Comparison of ENCODE assay signal across 8 cellular contexts in the genomic region with DNA sequence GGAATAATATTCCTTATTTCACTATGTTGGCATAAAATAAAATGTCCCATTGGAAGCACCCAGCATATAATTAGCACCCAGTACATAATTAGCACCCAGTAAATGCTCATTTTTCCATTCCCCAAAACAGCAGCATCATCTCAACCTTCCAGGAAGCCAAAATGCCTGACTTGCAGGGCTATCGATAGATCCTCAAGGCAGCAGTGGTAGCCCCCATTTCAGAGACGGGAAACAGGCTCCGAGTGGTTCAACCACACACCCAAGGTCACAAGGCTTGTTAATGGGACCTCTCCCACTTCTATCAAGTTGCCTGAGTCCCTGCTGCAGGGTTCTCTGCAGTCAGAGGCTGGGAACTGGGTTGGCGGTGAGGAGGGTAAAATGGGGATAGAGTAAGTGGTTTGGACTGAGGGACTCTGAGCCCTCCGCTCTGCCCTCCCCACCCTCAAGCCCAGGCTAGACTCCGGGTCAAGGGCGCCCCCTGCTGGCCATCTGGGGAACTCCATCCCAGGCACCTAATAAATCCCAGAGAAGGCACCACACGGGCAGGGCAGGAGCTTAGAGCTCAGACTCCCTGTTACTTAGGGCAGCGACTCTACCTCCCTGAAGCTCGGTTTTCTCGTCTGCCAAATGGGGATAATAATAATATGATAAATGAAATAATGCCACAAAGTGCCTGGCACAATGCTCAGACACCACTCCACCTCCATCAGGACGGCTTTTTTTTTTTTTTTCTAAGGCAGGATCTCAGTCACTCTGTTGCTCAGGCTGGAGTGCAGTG. TPM values are rescaled to one million over a fixed set of nuclear protein-coding genes. Genes with fewer than 3 reads are reported as not detected.
DNase-seq lines count a peak whose midpoint lies in the region; ATAC-seq, FAIRE-seq and TF ChIP-seq lines count a peak whose summit lies in the region.

No MANE protein-coding gene starts in this region.

- peak; percentile 97 to 99 for TF ChIP-seq RAD21 in H1 (IDR thresholded peaks at IDR 0.05 in 1 of 2, conservative IDR thresholded peaks at IDR 0.05 in 1 of 2; ENCODE audit: low read depth in 2 of 2, low read length in 2 of 2)

- H3K27ac ChIP-seq in H1 (ENCODE audit: low read depth, low read length), result no peak overlapping the region

- no peak overlapping the region for H3K56ac ChIP-seq in H1 (replicated peaks; ENCODE audit: insufficient read length, low read depth, low read length)

- FAIRE-seq in H1 (lab: Jason Lieb, UNC), result no peak

- WGBS in H1 (ENCODE audit: extremely low coverage in 1 of 2, insufficient coverage in 1 of 2, insufficient read length in 1 of 2, insufficient replicate concordance in 2 of 2, low coverage in 1 of 2, low lambda C conversion rate in 2 of 2, missing lambda C conversion rate in 1 of 2), 2 experiments, result 38% methylated on average over 12 of the region's 12 CpGs; no CpG with 5 or more reads in 1 of the 2 experiments

- no peaks in the 10 kb centered on the region for H3K9me3 ChIP-seq in H1 (ENCODE audit: insufficient read depth in 2 of 2, low read depth in 1 of 2, low read length in 1 of 2)

- no peak overlapping the region for H4K5ac ChIP-seq in H1 (ENCODE audit: insufficient read length, low read depth, low read length)

- TF ChIP-seq POLR2A in H1 (IDR thresholded peaks at IDR 0.05; ENCODE audit: control extremely low read depth in 1 of 2, low read depth in 2 of 2, low read length in 2 of 2), result no peak

- H2BK12ac ChIP-seq in H1 (ENCODE audit: low read depth, low read length), result no peak overlapping the region

- H3K4ac ChIP-seq in H1 (replicated peaks; ENCODE audit: insufficient read length, low read depth, low read length), result no peak overlapping the region

- no peak overlapping the region for H3K23ac ChIP-seq in H1 (ENCODE audit: insufficient read length)

- peak; percentile 67 for ATAC-seq in HG03175 (IDR thresholded peaks at IDR 0.05; ENCODE audit: unreplicated experiment)

- no peak overlapping the region for H4K91ac ChIP-seq in H1 (replicated peaks; ENCODE audit: insufficient read length, low read length)

- no peak overlapping the region for H2AK5ac ChIP-seq in H1 (ENCODE audit: low read depth, low read length)

- H3K18ac ChIP-seq in H1 (ENCODE audit: extremely low read depth, low read length), result no peak overlapping the region

- no peaks in the 10 kb centered on the region for H3K36me3 ChIP-seq in H1 (ENCODE audit: control insufficient read depth in 2 of 4, insufficient read depth in 4 of 4, low read length in 3 of 4)

- no peak overlapping the region for H3K14ac ChIP-seq in H1 (ENCODE audit: insufficient read length)

- TF ChIP-seq EP300 in H1 (IDR thresholded peaks at IDR 0.05; ENCODE audit: borderline replicate concordance in 1 of 2, low read depth in 2 of 2, low read length in 2 of 2), result no peak

- no peaks in the 10 kb centered on the region for H3K79me1 ChIP-seq in H1 (ENCODE audit: low read depth, low read length)

- no peak overlapping the region for H2BK120ac ChIP-seq in H1 (replicated peaks; ENCODE audit: low read depth, low read length)

- CTCF ChIA-PET in H1 (lab: Charles Lee; ENCODE audit: partially characterized antibody), result interaction anchor here (0.5 to 51.2 kb wide), 30 partner anchors 10 to 1486 kb away, joined by 3 to 1640 read pairs (median 3); a partner anchor contains a TSS

- peak overlapping the region; percentile 86; the same call in 1 of the 2 replicates for H2AFZ ChIP-seq in H1 (ENCODE audit: low read length)

- POLR2A ChIA-PET in H1 (lab: Charles Lee; ENCODE audit: partially characterized antibody), result interaction anchor here (0.6 to 1.2 kb wide), 6 partner anchors 15 to 153 kb away, joined by 3 to 6 read pairs (median 3); a partner anchor contains a TSS

- no peaks in the 10 kb centered on the region for H3K23me2 ChIP-seq in H1 (ENCODE audit: low read depth, low read length)

- DNase-seq in NCI-H1436 (lab: John Stamatoyannopoulos, UW) (peak; percentile 70), NCI-H1436 treated with DMSO at 0.1 percent for 48 hours (lab: John Stamatoyannopoulos, UW) (no peak), H1 (ENCODE audit: low read depth in 1 of 2, low spot score in 2 of 2) (peak; percentile 70 to 100), middle frontal gyrus (ENCODE audit: extremely low spot score, low spot score) (peak; percentile 68)
- peak; percentile 74 for DNase-seq in NK-92 treated with Interleukin-12 subunit alpha and Interleukin-12 subunit beta, amount 100 ng/mL, for 24 hours (lab: John Stamatoyannopoulos, UW)
- peak; percentile 80 to 89 for DNase-seq in activated CD8-positive, alpha-beta memory T cell treated with anti-CD3 and anti-CD28 coated beads for 4 hours (ENCODE audit: low read depth in 2 of 2)
- peak; percentile 99 for DNase-seq in stimulated activated CD8-positive, alpha-beta memory T cell treated with anti-CD3 and anti-CD28 coated beads, Interleukin-4, amount 100 ng/mL, for 48 hours

- H4K8ac ChIP-seq in H1 (ENCODE audit: extremely low read depth, insufficient read depth, low read length), result no peak overlapping the region

- peak; percentile 94 to 96 (median 95) for TF ChIP-seq CTCF in H1 (IDR thresholded peaks at IDR 0.05; ENCODE audit: control extremely low read depth in 1 of 3, insufficient read depth in 1 of 3, low read depth in 1 of 3, low read length in 3 of 3)

- no peak overlapping the region for H2BK5ac ChIP-seq in H1 (ENCODE audit: low read depth, low read length)

- no peaks in the 10 kb centered on the region for H3K79me2 ChIP-seq in H1 (ENCODE audit: control insufficient read depth in 1 of 2, insufficient read depth in 2 of 2, low read length in 2 of 2)

- no peaks in the 10 kb centered on the region for H3K27me3 ChIP-seq in H1 (replicated peaks in 1 of 4; ENCODE audit: control insufficient read depth in 3 of 4, extremely low read depth in 1 of 4, insufficient read depth in 3 of 4, low read length in 3 of 4)

- no peak overlapping the region for H3K9ac ChIP-seq in H1 (replicated peaks in 1 of 4; ENCODE audit: extremely low read depth in 1 of 4, low read depth in 3 of 4, low read length in 3 of 4)

- no peaks in the 10 kb centered on the region for H4K20me1 ChIP-seq in H1 (replicated peaks in 1 of 2; ENCODE audit: control insufficient read depth in 1 of 2, insufficient read depth in 2 of 2, low read length in 2 of 2)

- no peak overlapping the region for H3K4me2 ChIP-seq in H1 (ENCODE audit: insufficient read depth in 1 of 2, low read depth in 2 of 2, low read length in 2 of 2)

- no peak overlapping the region for H2BK15ac ChIP-seq in H1 (ENCODE audit: low read length)

- H2BK20ac ChIP-seq in H1 (ENCODE audit: low read length), result no peak overlapping the region

- H3K4me1 ChIP-seq in H1 (replicated peaks in 1 of 4; ENCODE audit: control insufficient read depth in 3 of 4, insufficient read depth in 4 of 4, low read length in 3 of 4), result peaks cover 0 to 4% (median 2%) of the 10 kb centered on the region in 4 experiments; a peak in 4 of 7 replicates

- H3K4me3 ChIP-seq in H1 (ENCODE audit: extremely low read depth in 1 of 4, insufficient read depth in 2 of 4, low read depth in 3 of 4, low read length in 4 of 4), result no peak overlapping the region

TF ChIP-seq in H1, 55 proteins besides CTCF, POLR2A, EP300 and RAD21:
- TF ChIP-seq KDM5A (IDR thresholded peaks at IDR 0.05; ENCODE audit: low read length) (no peak), YY1 (IDR thresholded peaks at IDR 0.05; ENCODE audit: low read depth, low read length) (peak; percentile 59; the same call in 1 of the 2 replicates), KDM1A (IDR thresholded peaks at IDR 0.05; ENCODE audit: borderline replicate concordance, low read length) (peak; percentile 77; the same call in 1 of the 2 replicates)

RNA-seq across cellular contexts. Expression of a gene that starts 21.9 kb away (rescaled TPM):
- 0.37 and 0.52 TPM in 2 replicates for total RNA-seq in H1 (2021; fragmentation: NEBNext Ultra II Directional; extraction: Animal tissue kit (Norgen Biotek cat#: 25700))
- 0.77 and 1.4 TPM in 2 replicates for polyA plus RNA-seq in H1 (2011; rRNA removed)
- 0.83 TPM for polyA plus RNA-seq in H1 (2011; cell fraction: cytosol; rRNA removed)
- polyA plus RNA-seq in H1 (2011; cell fraction: nucleus; rRNA removed), result 0.46 TPM
- polyA plus RNA-seq in H1 (2012, experiment 1 of 2), result 0.39 to 0.60 TPM (median 0.52 TPM) in 3 of 4 replicates, not detected in the other
- 0.18 TPM for polyA plus RNA-seq in H1 (2012, experiment 2 of 2)
- 0.57 TPM for polyA plus RNA-seq in H1 (2013, experiment 1 of 2)
- 0.99 TPM for polyA plus RNA-seq in H1 (2013, experiment 2 of 2)
- 1.0 and 1.1 TPM in 2 replicates for polyA minus RNA-seq in H1 (2011; rRNA and poly(A)+ RNA removed)
- polyA minus RNA-seq in H1 (2011; cell fraction: cytosol; rRNA and poly(A)+ RNA removed), result not detected
- 0.30 TPM for polyA minus RNA-seq in H1 (2011; cell fraction: nucleus; rRNA and poly(A)+ RNA removed)

RNA-seq across cellular contexts. Expression of a gene that starts 56.1 kb away (rescaled TPM):
- total RNA-seq in H1 (2021; fragmentation: NEBNext Ultra II Directional; extraction: Animal tissue kit (Norgen Biotek cat#: 25700)), result 0.11 and 0.28 TPM in 2 replicates
- 0.11 and 0.12 TPM in 2 replicates for polyA plus RNA-seq in H1 (2011; rRNA removed)
- 0.23 TPM for polyA plus RNA-seq in H1 (2011; cell fraction: cytosol; rRNA removed)
- 0.19 TPM for polyA plus RNA-seq in H1 (2011; cell fraction: nucleus; rRNA removed)
- 0.11 to 0.32 TPM (median 0.16 TPM) in 4 replicates for polyA plus RNA-seq in H1 (2012, experiment 1 of 2)
- polyA plus RNA-seq in H1 (2012, experiment 2 of 2), result not detected
- polyA plus RNA-seq in H1 (2013, experiment 1 of 2), result 0.08 TPM
- 0.11 TPM for polyA plus RNA-seq in H1 (2013, experiment 2 of 2)
- polyA minus RNA-seq in H1 (2011; rRNA and poly(A)+ RNA removed), result 0.13 and 0.24 TPM in 2 replicates
- polyA minus RNA-seq in H1 (2011; cell fraction: cytosol; rRNA and poly(A)+ RNA removed), result not detected
- not detected for polyA minus RNA-seq in H1 (2011; cell fraction: nucleus; rRNA and poly(A)+ RNA removed)
